12 cellular contexts compared by ENCODE assay signal in genomic region chr1:147625274-147625986, GRCh38. TPM values are rescaled to one million over a fixed set of nuclear protein-coding genes. Genes with fewer than 3 reads are reported as not detected.
DNase-seq lines count a peak whose midpoint lies in the region; ATAC-seq and TF ChIP-seq lines count a peak whose summit lies in the region.
"Had no signal": no experiment of that assay in that cellular context is flagged by ENCODE, and none has a peak within 500 bp of the region (broad histone marks: within the 10 kb centered on the region; RNA-seq: fewer than 3 reads in every experiment).

No MANE protein-coding gene starts in this region.

- H3K27me3 Mint-ChIP-seq in WTC11 (ENCODE audit: low read depth) (no peaks in the 10 kb centered on the region), nephron (ENCODE audit: low read depth) (no peaks in the 10 kb centered on the region)
- H3K27me3 Mint-ChIP-seq in stimulated activated naive CD8-positive, alpha-beta T cell treated with anti-CD3 and anti-CD28 coated beads, Interleukin-15, amount 100 ng/mL, for 72 hours: no peaks in the 10 kb centered on the region
- H3K27me3 Mint-ChIP-seq: activated T-helper 17 cell treated with anti-CD3 and anti-CD28 coated beads, Interleukin-2, amount 50 U/mL, for 72 hours; CD8-positive, alpha-beta memory T cell had no signal

- ATAC-seq in WTC11: 0 out of 2 replicates have a peak, but pooled peaks have one; percentile 19
- no peak for ATAC-seq in GM21526 (IDR thresholded peaks at IDR 0.05; ENCODE audit: low FRiP score, unreplicated experiment)
- no peak for ATAC-seq in HG03442 (IDR thresholded peaks at IDR 0.05; ENCODE audit: unreplicated experiment)
- ATAC-seq in stimulated activated naive CD8-positive, alpha-beta T cell treated with anti-CD3 and anti-CD28 coated beads, Interleukin-15, amount 100 ng/mL, for 72 hours: no peak
- ATAC-seq: activated T-helper 17 cell treated with anti-CD3 and anti-CD28 coated beads, Interleukin-2, amount 50 U/mL, for 72 hours; PC-3; stimulated activated naive CD8-positive, alpha-beta T cell treated with anti-CD3 and anti-CD28 coated beads, Interleukin-15, Interleukin-2, amounts not matched to agents 100 U/mL and 50 U/mL, for 24 hours had no signal

- H3K27ac Mint-ChIP-seq in WTC11: peak overlapping the region; percentile 61; the same call in 1 of the 2 replicates
- peak overlapping the region; percentile 2 to 20 (median 7) for H3K27ac Mint-ChIP-seq in nephron
- no peak overlapping the region for H3K27ac Mint-ChIP-seq in stimulated activated naive CD8-positive, alpha-beta T cell treated with anti-CD3 and anti-CD28 coated beads, Interleukin-15, amount 100 ng/mL, for 72 hours
- H3K27ac Mint-ChIP-seq: activated T-helper 17 cell treated with anti-CD3 and anti-CD28 coated beads, Interleukin-2, amount 50 U/mL, for 72 hours had no signal

- H3K4me1 Mint-ChIP-seq in WTC11 (peaks cover 25% of the 10 kb centered on the region), nephron (peaks cover 35% of the 10 kb centered on the region)
- peaks cover 33% of the 10 kb centered on the region for H3K4me1 Mint-ChIP-seq in stimulated activated naive CD8-positive, alpha-beta T cell treated with anti-CD3 and anti-CD28 coated beads, Interleukin-15, amount 100 ng/mL, for 72 hours

- no peaks in the 10 kb centered on the region for H3K9me3 Mint-ChIP-seq in WTC11
- no peaks in the 10 kb centered on the region for H3K9me3 Mint-ChIP-seq in nephron
- H3K9me3 Mint-ChIP-seq in stimulated activated naive CD8-positive, alpha-beta T cell treated with anti-CD3 and anti-CD28 coated beads, Interleukin-15, amount 100 ng/mL, for 72 hours: no peaks in the 10 kb centered on the region
- H3K9me3 Mint-ChIP-seq: activated T-helper 17 cell treated with anti-CD3 and anti-CD28 coated beads, Interleukin-2, amount 50 U/mL, for 72 hours; CD8-positive, alpha-beta memory T cell had no signal

- CTCF ChIA-PET in WTC11 (lab: Charles Lee): interaction anchor here (1.2 to 1.8 kb wide), 3 partner anchors 120 to 268 kb away, joined by 3 to 7 read pairs (median 5); no protein-coding TSS in a partner anchor

- TF ChIP-seq CTCF in NB4 (IDR thresholded peaks at IDR 0.05; ENCODE audit: low read depth, low read length): no peak
- no peak for TF ChIP-seq CTCF in WTC11 (IDR thresholded peaks at IDR 0.05)
- no peak for TF ChIP-seq CTCF in nephron (IDR thresholded peaks at IDR 0.05; ENCODE audit: unreplicated experiment in 3 of 3)

- POLR2A ChIA-PET in WTC11 (lab: Charles Lee): no interaction called here

- no peak overlapping the region for H3K4me3 ChIP-seq in NB4 (ENCODE audit: low read depth, low read length)

- peaks cover 35% of the 10 kb centered on the region for H3K36me3 Mint-ChIP-seq in WTC11
- H3K36me3 Mint-ChIP-seq in nephron (ENCODE audit: low read depth): peaks cover 59% of the 10 kb centered on the region

- H3K4me3 Mint-ChIP-seq in WTC11 (no peak overlapping the region), nephron (no peak overlapping the region)
- no peak overlapping the region for H3K4me3 Mint-ChIP-seq in stimulated activated naive CD8-positive, alpha-beta T cell treated with anti-CD3 and anti-CD28 coated beads, Interleukin-15, amount 100 ng/mL, for 72 hours
- H3K4me3 Mint-ChIP-seq: activated T-helper 17 cell treated with anti-CD3 and anti-CD28 coated beads, Interleukin-2, amount 50 U/mL, for 72 hours; CD8-positive, alpha-beta memory T cell had no signal

- no peak for TF ChIP-seq POLR2A in NB4 (IDR thresholded peaks at IDR 0.05; ENCODE audit: extremely low read depth, insufficient read length)

- DNase-seq in G401 (ENCODE audit: low spot score): peak; percentile 69
- DNase-seq in NB4 (ENCODE audit: low read depth): peak; percentile 37
- no peak for DNase-seq in WTC11 (ENCODE audit: low spot score)
- DNase-seq in stimulated activated naive CD8-positive, alpha-beta T cell treated with anti-CD3 and anti-CD28 coated beads, Interleukin-15, amount 100 ng/mL, for 72 hours: no peak
- DNase-seq: anterior cingulate cortex; CD8-positive, alpha-beta memory T cell; PC-3; stimulated activated naive CD8-positive, alpha-beta T cell treated with anti-CD3 and anti-CD28 coated beads, Interleukin-15, Interleukin-2, amounts not matched to agents 100 U/mL and 50 U/mL, for 24 hours had no signal

- in situ Hi-C loops in G401 (cut with HindIII; ENCODE audit: low sequenced_read_pairs): loop anchor here (25.0 kb wide), 1 partner anchor 113 kb away; no protein-coding TSS in a partner anchor

TF ChIP-seq in WTC11, 78 proteins besides CTCF, POLR2A, EP300 and RAD21:
- no peak for TF ChIP-seq PRDM15 (CRISPR knock-in tag; IDR thresholded peaks at IDR 0.05)
- no peak for TF ChIP-seq ZBTB21 (CRISPR knock-in tag; IDR thresholded peaks at IDR 0.05; ENCODE audit: borderline replicate concordance)
- TF ChIP-seq ZNF512 (CRISPR knock-in tag; IDR thresholded peaks at IDR 0.05; ENCODE audit: borderline replicate concordance): no peak
- TF ChIP-seq FOXJ3 (CRISPR knock-in tag; IDR thresholded peaks at IDR 0.05; ENCODE audit: borderline replicate concordance): no peak
- TF ChIP-seq SMAD3 (CRISPR knock-in tag; IDR thresholded peaks at IDR 0.05; ENCODE audit: borderline replicate concordance): no peak
- no peak for TF ChIP-seq ZMAT4 (CRISPR knock-in tag; IDR thresholded peaks at IDR 0.05)
- no peak for TF ChIP-seq FOXK1 (CRISPR knock-in tag; IDR thresholded peaks at IDR 0.05)
- no peak for TF ChIP-seq FOXP1 (CRISPR knock-in tag; IDR thresholded peaks at IDR 0.05; ENCODE audit: borderline replicate concordance)
- TF ChIP-seq NFE2L1 (CRISPR knock-in tag; IDR thresholded peaks at IDR 0.05): no peak
TF ChIP-seq in WTC11: peak in this region for 0.

RNA-seq across cellular contexts. Expression of gene ACP6, which starts 44.9 kb away (rescaled TPM):
- total RNA-seq in G401 (2014; rRNA removed; shearing (Covaris generic)): 25.2 and 25.4 TPM in 2 replicates
- total RNA-seq in WTC11 (2021): 31.5 to 35.6 TPM (median 33.3 TPM) in 3 replicates

Comparison
In these comparisons a context has a peak if more than half of its experiments do, and no peak if none do; other contexts are left out.
1. DNase-seq: peak in G401 (single experiment) and NB4 (single experiment); none in WTC11 (single experiment) and stimulated activated naive CD8-positive, alpha-beta T cell treated with anti-CD3 and anti-CD28 coated beads, Interleukin-15, amount 100 ng/mL, for 72 hours (0 of 2).
2. H3K27ac Mint-ChIP-seq: peak in WTC11 (single experiment) and nephron (3 of 3); none in stimulated activated naive CD8-positive, alpha-beta T cell treated with anti-CD3 and anti-CD28 coated beads, Interleukin-15, amount 100 ng/mL, for 72 hours (0 of 2).